Comparison of ENCODE assay signal across 9 cellular contexts in genomic region chr19:37007587-37008220, GRCh38.
A peak's percentile ranks its signal among the peaks of the same experiment; 100 is the strongest.
DNase-seq lines count a peak whose midpoint lies in the region; ATAC-seq and TF ChIP-seq lines count a peak whose summit lies in the region.
"Had no signal": no experiment of that assay in that cellular context is flagged by ENCODE, and none has a peak within 500 bp of the region (broad histone marks: within the 10 kb centered on the region; RNA-seq: fewer than 3 reads in every experiment).

No MANE protein-coding gene starts in this region.

- TF ChIP-seq CTCF in MM.1S (IDR thresholded peaks at IDR 0.05; ENCODE audit: low read length) = no peak

- no peaks in the 10 kb centered on the region for H3K36me3 ChIP-seq in MM.1S (replicated peaks; ENCODE audit: insufficient read depth, low read length)

- 21% methylated on average over 48 of the region's 48 CpGs for WGBS in right cardiac atrium

- DNase-seq in NCI-H2081 (lab: John Stamatoyannopoulos, UW) (peak; percentile 87 to 91), activated gamma-delta T cell (lab: John Stamatoyannopoulos, UW) (peak; percentile 31), right cardiac atrium (peak; percentile 84 to 94 (median 92)), NCI-H2196 treated with DMSO at 0.1 percent for 48 hours (lab: John Stamatoyannopoulos, UW; ENCODE audit: unreplicated experiment) (no peak), MM.1S (no peak), NCI-H524 treated with DMSO at 0.1 percent for 48 hours (lab: John Stamatoyannopoulos, UW) (no peak), LoVo (ENCODE audit: low spot score) (no peak)
- DNase-seq in stimulated activated CD4-positive, alpha-beta T cell treated with anti-CD3 and anti-CD28 coated beads, Interleukin-2, amount 100 ng/mL, for 24 hours = peak; percentile 39 to 47

- H3K27ac ChIP-seq in right cardiac atrium (ENCODE audit: low read length) = peak overlapping the region; percentile 4
- no peak overlapping the region for H3K27ac ChIP-seq in MM.1S (ENCODE audit: low read length)
- H3K27ac ChIP-seq: KMS-11 had no signal

- H3K27me3 ChIP-seq in right cardiac atrium (ENCODE audit: control insufficient read depth, insufficient read depth) = no peaks in the 10 kb centered on the region
- H3K27me3 ChIP-seq in MM.1S (replicated peaks; ENCODE audit: insufficient read depth, low read length) = no peaks in the 10 kb centered on the region

- no peak overlapping the region for H3K9ac ChIP-seq in MM.1S (ENCODE audit: low read length)
- H3K9ac ChIP-seq: KMS-11 had no signal

- no peak overlapping the region for H2AFZ ChIP-seq in MM.1S (ENCODE audit: low read length)

- H3K4me1 ChIP-seq in right cardiac atrium (ENCODE audit: control insufficient read depth, insufficient read depth, low read length) (no peaks in the 10 kb centered on the region), MM.1S (ENCODE audit: low read length) (no peaks in the 10 kb centered on the region)

- H3K9me2 ChIP-seq in MM.1S (replicated peaks; ENCODE audit: insufficient read depth, low read length) = no peaks in the 10 kb centered on the region

- H4K20me1 ChIP-seq in MM.1S (ENCODE audit: insufficient read depth, low read length) = no peaks in the 10 kb centered on the region

- H3K9me3 ChIP-seq in right cardiac atrium (ENCODE audit: control insufficient read depth, low read length) (no peaks in the 10 kb centered on the region), MM.1S (replicated peaks; ENCODE audit: insufficient read depth, low read length) (no peaks in the 10 kb centered on the region)

- intact Hi-C loops in right cardiac atrium (cut with DNase I) = no loop called here

- H3K79me2 ChIP-seq in MM.1S (ENCODE audit: low read length) = no peaks in the 10 kb centered on the region

- peak; percentile 89 to 94 for ATAC-seq in right cardiac atrium

- H3K4me3 ChIP-seq in right cardiac atrium (ENCODE audit: low read length) = peak overlapping the region; percentile 51
- H3K4me3 ChIP-seq in MM.1S (ENCODE audit: low read length) = no peak overlapping the region

- H3F3A ChIP-seq in MM.1S (ENCODE audit: insufficient read depth, low read length) = no peaks in the 10 kb centered on the region

- no peak overlapping the region for H3K4me2 ChIP-seq in MM.1S (ENCODE audit: low read depth, low read length)
- H3K4me2 ChIP-seq: KMS-11 had no signal

Comparison
In these comparisons a context has a peak if more than half of its experiments do, and no peak if none do; other contexts are left out.
1. DNase-seq: peak in NCI-H2081 (2 of 2), activated gamma-delta T cell (single experiment), right cardiac atrium (3 of 3) and stimulated activated CD4-positive, alpha-beta T cell treated with anti-CD3 and anti-CD28 coated beads, Interleukin-2, amount 100 ng/mL, for 24 hours (2 of 2); none in NCI-H2196 treated with DMSO at 0.1 percent for 48 hours (single experiment), MM.1S (single experiment), NCI-H524 treated with DMSO at 0.1 percent for 48 hours (single experiment) and LoVo (single experiment).